Comparison of ENCODE assay signal across 8 cellular contexts in genomic region chrX:101206471-101206870, GRCh38. TPM values are rescaled to one million over a fixed set of nuclear protein-coding genes. Genes with fewer than 3 reads are reported as not detected.
DNase-seq lines count a peak whose midpoint lies in the region; ATAC-seq and TF ChIP-seq lines count a peak whose summit lies in the region.

No MANE protein-coding gene starts in this region.

- no peaks in the 10 kb centered on the region for H3K79me2 ChIP-seq in PC-3 (ENCODE audit: low read length)

- CTCF ChIA-PET in PC-3 (lab: Charles Lee): no interaction called here

- H3K4me1 ChIP-seq in PC-3 (ENCODE audit: insufficient read depth, low read length) (no peaks in the 10 kb centered on the region), sigmoid colon (peaks cover 0 to 40% (median 10%) of the 10 kb centered on the region in 4 donors)

- TF ChIP-seq EP300 in sigmoid colon (IDR thresholded peaks at IDR 0.05): no peak

- 41 to 52% methylated on average over 3 of the region's 3 CpGs for WGBS in sigmoid colon, 2 donors

- no peaks in the 10 kb centered on the region for H3K9me3 ChIP-seq in PC-3 (ENCODE audit: low read length)
- H3K9me3 ChIP-seq in sigmoid colon: no peaks in the 10 kb centered on the region

- H3F3A ChIP-seq in PC-3 (ENCODE audit: low read length, unreplicated experiment): no peaks in the 10 kb centered on the region

- H3K4me2 ChIP-seq in PC-3 (ENCODE audit: low read length): no peak overlapping the region

- peak; percentile 85 for ATAC-seq in GM18909 (IDR thresholded peaks at IDR 0.05; ENCODE audit: poor library complexity, unreplicated experiment)
- peak; percentile 85 for ATAC-seq in HG03159 (IDR thresholded peaks at IDR 0.05; ENCODE audit: unreplicated experiment)
- peak; percentile 90 for ATAC-seq in PC-3

- H3K4me3 ChIP-seq in PC-3 (ENCODE audit: low read length) (no peak overlapping the region), sigmoid colon (no peak overlapping the region)

- H4K20me1 ChIP-seq in PC-3 (ENCODE audit: low read length): no peaks in the 10 kb centered on the region

- TF ChIP-seq POLR2A in sigmoid colon (IDR thresholded peaks at IDR 0.05): no peak

- DNase-seq in DMS53 treated with DMSO at 0.1 percent for 48 hours (lab: John Stamatoyannopoulos, UW; ENCODE audit: unreplicated experiment) (peak; percentile 54), PC-3 (peak; percentile 58), fibroblast of peridontal ligament (ENCODE audit: extremely low read depth) (peak; percentile 58), cortex of kidney (lab: John Stamatoyannopoulos, UW) (no peak), sigmoid colon (no peak)
- no peak for DNase-seq in activated CD4-positive, alpha-beta T cell treated with anti-CD3 and anti-CD28 coated beads, Interleukin-2, amount 50 U/mL, for 1 hour

- TF ChIP-seq CTCF in PC-3 (conservative IDR thresholded peaks at IDR 0.05; ENCODE audit: low read depth, low read length): peak; percentile 57
- peak in 2 of 4 experiments; percentile 25 to 45 for TF ChIP-seq CTCF in sigmoid colon (IDR thresholded peaks at IDR 0.05)

- H3K36me3 ChIP-seq in PC-3 (ENCODE audit: low read depth, low read length) (no peaks in the 10 kb centered on the region), sigmoid colon (no peaks in the 10 kb centered on the region)

- POLR2A ChIA-PET in PC-3 (lab: Charles Lee; ENCODE audit: unreplicated experiment): no interaction called here

- H2AFZ ChIP-seq in PC-3 (ENCODE audit: low read length): no peak overlapping the region

- H3K9me2 ChIP-seq in PC-3 (replicated peaks; ENCODE audit: low read length): no peaks in the 10 kb centered on the region

- no TSS peak for BruUV-seq in PC-3 (replicated peaks; lab: Mats Ljungman, UMichigan)

- H3K27ac ChIP-seq in PC-3 (ENCODE audit: low read length) (no peak overlapping the region), sigmoid colon (peak overlapping the region in 1 of 4 donors; percentile 64)

- intact Hi-C loops in PC-3 (cut with micrococcal nuclease) (loop anchor here (1.0 kb wide), 1 partner anchor 311 kb away; no protein-coding TSS in a partner anchor), sigmoid colon (cut with DNase I) (loop anchor here (5.0 kb wide), 3 partner anchors 109 to 154 kb away; partner anchors contain the start of genes CENPI, TMEM35A and TRMT2B)

- H3K9ac ChIP-seq in PC-3 (ENCODE audit: low read length): no peak overlapping the region

- no peaks in the 10 kb centered on the region for H3K27me3 ChIP-seq in PC-3 (ENCODE audit: low read length)
- H3K27me3 ChIP-seq in sigmoid colon: no peaks in the 10 kb centered on the region

RNA-seq across cellular contexts. Expression of gene DRP2, which starts 13.1 kb away (rescaled TPM):
- total RNA-seq in PC-3 (2014; rRNA removed) (0.15 and 0.58 TPM in 2 replicates), sigmoid colon (1 to 10 TPM; 4.8 to 7.1 (median 6.4) TPM)
- under 1 TPM in 2 of 3 donors, not detected in 1; 0.48 to 0.60 TPM for polyA plus RNA-seq in sigmoid colon

Comparison
In these comparisons a context has a peak if more than half of its experiments do, and no peak if none do; other contexts are left out.
1. DNase-seq: peak in DMS53 treated with DMSO at 0.1 percent for 48 hours (single experiment), PC-3 (single experiment) and fibroblast of peridontal ligament (single experiment); none in cortex of kidney (single experiment), sigmoid colon (single experiment) and activated CD4-positive, alpha-beta T cell treated with anti-CD3 and anti-CD28 coated beads, Interleukin-2, amount 50 U/mL, for 1 hour (single experiment).
2. Peak in every context shown above with its lines, with median percentiles within 50 percentile points of each other: ATAC-seq.